In genomic region chr2:27621524-27621923, GRCh38 we compare ENCODE assay signal across 22 cellular contexts. TPM values are rescaled to one million over a fixed set of nuclear protein-coding genes. Genes with fewer than 3 reads are reported as not detected.
A peak's percentile ranks its signal among the peaks of the same experiment; 100 is the strongest.
DNase-seq lines count a peak whose midpoint lies in the region; ATAC-seq and TF ChIP-seq lines count a peak whose summit lies in the region.
"Had no signal": no experiment of that assay in that cellular context is flagged by ENCODE, and none has a peak within 500 bp of the region (broad histone marks: within the 10 kb centered on the region; RNA-seq: fewer than 3 reads in every experiment).

No MANE protein-coding gene starts in this region.

- peak; percentile 48 for DNase-seq in GM23338 (ENCODE audit: low spot score)
- no peak for DNase-seq in PC-3
- DNase-seq in choroid plexus epithelial cell (ENCODE audit: low read depth) = no peak
- DNase-seq in neural crest cell (ENCODE audit: low read depth, low spot score) = no peak
- no peak for DNase-seq in hepatic stellate cell (ENCODE audit: low spot score)
- DNase-seq: activated naive CD4-positive, alpha-beta T cell treated with anti-CD3 and anti-CD28 coated beads, Interleukin-2, amount 10 ng/mL, durations not matched to agents 7 days and 5 days; activated T-cell treated with anti-CD3 and anti-CD28 coated beads, Interleukin-2, amount 50 U/mL, for 4 hours; body of pancreas; cortex of kidney; foreskin fibroblast; islet precursor cell; NCI-H1694 treated with DMSO at 0.1 percent for 48 hours; nucleus accumbens; retina; SJCRH30; stimulated activated CD4-positive, alpha-beta T cell treated with anti-CD3 and anti-CD28 coated beads, Interleukin-4, amount 100 ng/mL, for 1 hour; stomach had no signal

- H3K4me1 Mint-ChIP-seq in GM23338 (peaks cover 10% of the 10 kb centered on the region; the same call in 2 of the 3 replicates), neural crest cell (no peaks in the 10 kb centered on the region)

- no peaks in the 10 kb centered on the region for H3K27me3 ChIP-seq in GM23338 (ENCODE audit: insufficient read depth)
- H3K27me3 ChIP-seq in PC-3 (ENCODE audit: low read length) = no peaks in the 10 kb centered on the region
- H3K27me3 ChIP-seq: body of pancreas, hepatocyte, SJCRH30, stomach had no signal

- H3K27ac Mint-ChIP-seq in GM23338 (no peak overlapping the region), neural crest cell (ENCODE audit: unreplicated experiment) (peak overlapping the region; percentile 32)
- H3K27ac Mint-ChIP-seq: activated naive CD4-positive, alpha-beta T cell treated with anti-CD3 and anti-CD28 coated beads, Interleukin-2, amount 10 ng/mL, durations not matched to agents 7 days and 5 days; type B pancreatic cell had no signal

- peaks cover 4% of the 10 kb centered on the region; the same call in 1 of the 2 replicates for H3K4me1 ChIP-seq in GM23338 (ENCODE audit: insufficient read depth)
- peaks cover 17% of the 10 kb centered on the region for H3K4me1 ChIP-seq in PC-3 (ENCODE audit: insufficient read depth, low read length)
- H3K4me1 ChIP-seq: body of pancreas, stomach had no signal

- H2AFZ ChIP-seq in GM23338 (no peak overlapping the region), PC-3 (ENCODE audit: low read length) (no peak overlapping the region)
- H2AFZ ChIP-seq: hepatocyte had no signal

- CTCF ChIA-PET in PC-3 (lab: Charles Lee) = interaction anchor here (0.7 kb wide), 1 partner anchor 14 kb away, joined by 3 read pairs; no protein-coding TSS in a partner anchor

- POLR2A ChIA-PET in PC-3 (lab: Charles Lee; ENCODE audit: unreplicated experiment) = no interaction called here

- H3K4me3 Mint-ChIP-seq in GM23338 (no peak overlapping the region), neural crest cell (no peak overlapping the region)
- H3K4me3 Mint-ChIP-seq: activated naive CD4-positive, alpha-beta T cell treated with anti-CD3 and anti-CD28 coated beads, Interleukin-2, amount 10 ng/mL, durations not matched to agents 7 days and 5 days; activated T-cell treated with anti-CD3 and anti-CD28 coated beads, Interleukin-2, amount 50 U/mL, for 4 hours; type B pancreatic cell had no signal

- no peaks in the 10 kb centered on the region for H3K9me3 ChIP-seq in PC-3 (ENCODE audit: low read length)
- H3K9me3 ChIP-seq: body of pancreas, SJCRH30, stomach had no signal

- H3K9me2 ChIP-seq in GM23338 (ENCODE audit: insufficient read depth) = no peaks in the 10 kb centered on the region
- H3K9me2 ChIP-seq in PC-3 (replicated peaks; ENCODE audit: low read length) = peaks cover 3% of the 10 kb centered on the region; the same call in 1 of the 2 replicates

- H3K79me2 ChIP-seq in GM23338 (replicated peaks; ENCODE audit: insufficient read depth) (no peaks in the 10 kb centered on the region), PC-3 (ENCODE audit: low read length) (no peaks in the 10 kb centered on the region)
- H3K79me2 ChIP-seq: hepatocyte had no signal

- no TSS peak for BruUV-seq in PC-3 (replicated peaks; lab: Mats Ljungman, UMichigan)

- H4K20me1 ChIP-seq in GM23338 (replicated peaks; ENCODE audit: insufficient read depth) = 0 out of 2 replicates have a peak, but pooled peaks cover 9% of the 10 kb centered on the region
- H4K20me1 ChIP-seq in PC-3 (ENCODE audit: low read length) = no peaks in the 10 kb centered on the region

- H3K9me3 Mint-ChIP-seq in GM23338 (no peaks in the 10 kb centered on the region; the same call in 2 of the 3 replicates), neural crest cell (no peaks in the 10 kb centered on the region)
- H3K9me3 Mint-ChIP-seq: activated naive CD4-positive, alpha-beta T cell treated with anti-CD3 and anti-CD28 coated beads, Interleukin-2, amount 10 ng/mL, durations not matched to agents 7 days and 5 days; activated T-cell treated with anti-CD3 and anti-CD28 coated beads, Interleukin-2, amount 50 U/mL, for 4 hours; type B pancreatic cell had no signal

- peaks cover 42% of the 10 kb centered on the region for H3K36me3 Mint-ChIP-seq in GM23338 (ENCODE audit: low read depth)
- peaks cover 22% of the 10 kb centered on the region for H3K36me3 Mint-ChIP-seq in neural crest cell (ENCODE audit: low read depth)

- H3K36me3 ChIP-seq in GM23338 (ENCODE audit: insufficient read depth) (peaks cover 20% of the 10 kb centered on the region), PC-3 (ENCODE audit: low read depth, low read length) (no peaks in the 10 kb centered on the region)

- ATAC-seq in GM23338 = peak; percentile 68
- ATAC-seq in PC-3 = no peak
- no peak for ATAC-seq in GM21717 (IDR thresholded peaks at IDR 0.05; ENCODE audit: unreplicated experiment)
- ATAC-seq in GM19395 (IDR thresholded peaks at IDR 0.05; ENCODE audit: unreplicated experiment) = no peak
- ATAC-seq: activated CD4-positive, CD25-positive, alpha-beta regulatory T cell treated with anti-CD3 and anti-CD28 coated beads, Interleukin-2, amount 50 U/mL, for 24 hours; activated T-cell treated with anti-CD3 and anti-CD28 coated beads, Interleukin-2, amount 50 U/mL, for 4 hours; body of pancreas had no signal

- TF ChIP-seq CTCF in GM23338 (conservative IDR thresholded peaks at IDR 0.05; ENCODE audit: low read depth in 2 of 2) = peak; percentile 46 to 49
- peak; percentile 39; the same call in 1 of the 2 replicates for TF ChIP-seq CTCF in PC-3 (conservative IDR thresholded peaks at IDR 0.05; ENCODE audit: low read depth, low read length)
- peak; percentile 16 for TF ChIP-seq CTCF in choroid plexus epithelial cell (conservative IDR thresholded peaks at IDR 0.05; ENCODE audit: low read depth, low read length)
- no peak for TF ChIP-seq CTCF in neural crest cell (conservative IDR thresholded peaks at IDR 0.05)

- intact Hi-C loops in PC-3 (cut with micrococcal nuclease) = no loop called here

- no peak overlapping the region for H3K27ac ChIP-seq in GM23338 (ENCODE audit: low read depth)
- no peak overlapping the region for H3K27ac ChIP-seq in PC-3 (ENCODE audit: low read length)
- H3K27ac ChIP-seq: body of pancreas, hepatocyte, SJCRH30, stomach had no signal

- H3K4me3 ChIP-seq in GM23338 (no peak overlapping the region), PC-3 (ENCODE audit: low read length) (no peak overlapping the region), choroid plexus epithelial cell (ENCODE audit: low read depth, low read length) (no peak overlapping the region)
- H3K4me3 ChIP-seq: body of pancreas, hepatocyte, SJCRH30, stomach had no signal

- H3K4me2 ChIP-seq in GM23338 = no peak overlapping the region
- no peak overlapping the region for H3K4me2 ChIP-seq in PC-3 (ENCODE audit: low read length)
- H3K4me2 ChIP-seq: hepatocyte had no signal

- no peak overlapping the region for H3K9ac ChIP-seq in PC-3 (ENCODE audit: low read length)

- H3K27me3 Mint-ChIP-seq in GM23338 (ENCODE audit: insufficient read depth, low read depth, poor library complexity) (peaks cover 1% of the 10 kb centered on the region), neural crest cell (ENCODE audit: low read depth) (no peaks in the 10 kb centered on the region)
- H3K27me3 Mint-ChIP-seq: activated naive CD4-positive, alpha-beta T cell treated with anti-CD3 and anti-CD28 coated beads, Interleukin-2, amount 10 ng/mL, durations not matched to agents 7 days and 5 days; type B pancreatic cell had no signal

- H3F3A ChIP-seq in GM23338 (replicated peaks; ENCODE audit: low read depth) (no peaks in the 10 kb centered on the region; the same call in 1 of the 2 replicates), PC-3 (ENCODE audit: low read length, unreplicated experiment) (no peaks in the 10 kb centered on the region)

TF ChIP-seq in GM23338, 12 proteins besides CTCF, POLR2A, EP300 and RAD21 (continues in another document):
- no peak for TF ChIP-seq REST (IDR thresholded peaks at IDR 0.05; ENCODE audit: unreplicated experiment)

RNA-seq across cellular contexts. Expression of gene CCDC121, which starts 7.3 kb away (rescaled TPM):
- 1.7 and 1.9 TPM in 2 replicates for total RNA-seq in GM23338 (2014; rRNA removed; shearing (Covaris generic))
- 1.6 and 2.1 TPM in 2 replicates for polyA plus RNA-seq in GM23338 (2016; fragmentation: Nextera tagmentation; extraction: Ambion mirVana)
- total RNA-seq in PC-3 (2014; rRNA removed) (0.87 and 2.7 TPM in 2 replicates), neural crest cell (5.8 and 6.0 TPM in 2 replicates)

RNA-seq across cellular contexts. Expression of gene GPN1, which starts 7.3 kb away (rescaled TPM):
- total RNA-seq in GM23338 (2014; rRNA removed; shearing (Covaris generic)) = 40.3 and 41.2 TPM in 2 replicates
- polyA plus RNA-seq in GM23338 (2016; fragmentation: Nextera tagmentation; extraction: Ambion mirVana) = 20.8 and 23.7 TPM in 2 replicates
- total RNA-seq in PC-3 (2014; rRNA removed) = 40.9 and 46.8 TPM in 2 replicates
- total RNA-seq in neural crest cell = 46.1 and 48.3 TPM in 2 replicates

RNA-seq across cellular contexts. Expression of gene ZNF512, which starts 38.7 kb away (rescaled TPM):
- total RNA-seq in GM23338 (2014; rRNA removed; shearing (Covaris generic)) = 26.5 and 38.4 TPM in 2 replicates
- polyA plus RNA-seq in GM23338 (2016; fragmentation: Nextera tagmentation; extraction: Ambion mirVana) = 21.8 and 26.0 TPM in 2 replicates
- total RNA-seq in PC-3 (2014; rRNA removed) = not detected in 2 replicates
- total RNA-seq in neural crest cell = 58.2 and 63.3 TPM in 2 replicates

RNA-seq across cellular contexts. Expression of gene SUPT7L, which starts 41.9 kb away (rescaled TPM):
- 16.5 and 17.7 TPM in 2 replicates for total RNA-seq in GM23338 (2014; rRNA removed; shearing (Covaris generic))
- polyA plus RNA-seq in GM23338 (2016; fragmentation: Nextera tagmentation; extraction: Ambion mirVana) = 13.5 and 13.7 TPM in 2 replicates
- total RNA-seq in PC-3 (2014; rRNA removed) (23.4 and 27.2 TPM in 2 replicates), neural crest cell (32.4 and 33.8 TPM in 2 replicates)

RNA-seq across cellular contexts. Expression of gene SLC4A1AP, which starts 42.2 kb away (rescaled TPM):
- total RNA-seq in GM23338 (2014; rRNA removed; shearing (Covaris generic)) = 19.0 and 24.3 TPM in 2 replicates
- polyA plus RNA-seq in GM23338 (2016; fragmentation: Nextera tagmentation; extraction: Ambion mirVana) = 25.2 and 29.2 TPM in 2 replicates
- total RNA-seq in PC-3 (2014; rRNA removed) (29.1 and 30.3 TPM in 2 replicates), neural crest cell (19.0 and 19.1 TPM in 2 replicates)

Comparison
In these comparisons a context has a peak if more than half of its experiments do, and no peak if none do; other contexts are left out.
1. RNA of gene ZNF512, which starts 38.7 kb away (total RNA-seq): 58.2 to 63.3 TPM in neural crest cell and 26.5 to 38.4 TPM in GM23338; not detected in PC-3; every median in the first group is over 10 times any median in the second.